ENCODE assay signal across 19 cellular contexts in the genomic region with DNA sequence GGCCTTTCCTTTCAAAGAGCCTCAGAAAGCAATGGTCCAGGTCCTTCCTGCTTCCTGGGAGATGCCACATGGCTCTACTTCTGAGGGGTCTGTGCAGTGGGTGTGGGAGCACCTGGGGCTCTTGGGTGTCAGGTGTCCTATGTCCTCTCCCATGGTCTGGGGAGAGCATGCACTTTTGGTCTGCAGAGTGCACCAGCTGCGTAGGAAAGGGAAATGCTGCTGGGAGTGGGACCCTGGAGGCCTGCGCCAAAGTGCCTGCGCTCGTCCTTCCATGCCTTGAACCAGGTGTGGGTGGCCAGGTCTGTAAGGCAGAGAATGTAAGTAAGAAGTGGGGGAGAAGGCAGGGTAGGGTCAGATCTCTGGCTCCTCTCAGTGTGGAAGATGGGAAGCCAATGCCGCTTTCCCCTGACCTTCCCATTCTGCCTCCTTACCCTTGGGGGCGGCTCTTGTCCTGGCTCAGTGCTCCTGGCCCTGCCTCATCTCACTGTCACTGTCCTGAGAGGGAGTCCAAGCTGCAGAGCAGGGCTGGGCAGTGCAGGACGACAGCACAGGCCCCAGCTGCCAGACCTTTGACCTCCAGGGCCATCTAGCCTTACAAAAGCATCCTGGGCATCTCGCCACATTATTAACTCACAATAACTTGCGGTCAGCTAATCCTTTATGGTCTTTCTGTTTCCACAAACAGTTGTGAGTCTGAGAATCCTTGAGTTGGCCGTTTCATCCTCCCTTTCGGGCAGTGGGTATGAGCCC. TPM values are rescaled to one million over a fixed set of nuclear protein-coding genes. Genes with fewer than 3 reads are reported as not detected.
DNase-seq lines count a peak whose midpoint lies in the region; ATAC-seq and TF ChIP-seq lines count a peak whose summit lies in the region.
"Had no signal": no experiment of that assay in that cellular context is flagged by ENCODE, and none has a peak within 500 bp of the region (broad histone marks: within the 10 kb centered on the region; RNA-seq: fewer than 3 reads in every experiment).

No MANE protein-coding gene starts in this region.

- H3K27ac ChIP-seq in liver (ENCODE audit: low read depth in 1 of 2, low read length in 2 of 2): no peak overlapping the region
- no peak overlapping the region for H3K27ac ChIP-seq in caudate nucleus (ENCODE audit: low read depth, low read length)
- H3K27ac ChIP-seq: hepatocyte, left lung had no signal

- H3K27me3 ChIP-seq in liver (ENCODE audit: control insufficient read depth in 4 of 4, insufficient read depth in 4 of 4, low read length in 3 of 4): no peaks in the 10 kb centered on the region
- H3K27me3 ChIP-seq: hepatocyte, left lung had no signal

- H3K4me1 Mint-ChIP-seq in activated T-cell treated with anti-CD3 and anti-CD28 coated beads, Interleukin-2, amount 50 U/mL, for 24 hours (ENCODE audit: low read depth): no peaks in the 10 kb centered on the region
- no peaks in the 10 kb centered on the region for H3K4me1 Mint-ChIP-seq in activated T-cell treated with anti-CD3 and anti-CD28 coated beads, Interleukin-2, amount 50 U/mL, for 72 hours (ENCODE audit: low read depth)
- H3K4me1 Mint-ChIP-seq: activated CD4-positive, alpha-beta memory T cell treated with anti-CD3 and anti-CD28 coated beads, Interleukin-2, amount 10 ng/mL, durations not matched to agents 7 days and 5 days had no signal

- peak; percentile 7 for DNase-seq in activated T-cell treated with anti-CD3 and anti-CD28 coated beads, Interleukin-2, amount 50 U/mL, for 24 hours
- no peak for DNase-seq in activated T-cell treated with anti-CD3 and anti-CD28 coated beads, Interleukin-2, amount 50 U/mL, for 72 hours
- DNase-seq in astrocyte of the hippocampus (ENCODE audit: low read depth, low spot score) (peak; percentile 24), NCI-H1105 treated with DMSO at 0.1 percent for 48 hours (lab: John Stamatoyannopoulos, UW) (no peak), caudate nucleus (lab: John Stamatoyannopoulos, UW) (no peak)
- DNase-seq in stimulated activated CD8-positive, alpha-beta memory T cell treated with anti-CD3 and anti-CD28 coated beads, Interleukin-4, amount 100 ng/mL, for 48 hours: peak; percentile 1
- DNase-seq: activated naive CD4-positive, alpha-beta T cell treated with anti-CD3 and anti-CD28 coated beads for 36 hours; central memory CD4-positive, alpha-beta T cell; KBM-7; NCI-H187; NCI-H69 had no signal

- no peak overlapping the region for H3K27ac Mint-ChIP-seq in activated T-cell treated with anti-CD3 and anti-CD28 coated beads, Interleukin-2, amount 50 U/mL, for 24 hours
- H3K27ac Mint-ChIP-seq in activated T-cell treated with anti-CD3 and anti-CD28 coated beads, Interleukin-2, amount 50 U/mL, for 72 hours: no peak overlapping the region
- H3K27ac Mint-ChIP-seq: activated CD4-positive, alpha-beta memory T cell treated with anti-CD3 and anti-CD28 coated beads, Interleukin-2, amount 10 ng/mL, durations not matched to agents 7 days and 5 days; activated naive CD4-positive, alpha-beta T cell treated with anti-CD3 and anti-CD28 coated beads for 36 hours had no signal

- TF ChIP-seq RAD21 in liver (IDR thresholded peaks at IDR 0.05): no peak

- H3K4me1 ChIP-seq in liver (ENCODE audit: control insufficient read depth in 4 of 4, insufficient read depth in 4 of 4, low read length in 3 of 4): peaks cover 0 to 4% (median 3%) of the 10 kb centered on the region in 4 donors
- H3K4me1 ChIP-seq: left lung had no signal

- no peak for TF ChIP-seq CTCF in liver (IDR thresholded peaks at IDR 0.05; ENCODE audit: low read depth, low read length, missing input control)

- WGBS in liver: 69% methylated on average over 11 of the region's 11 CpGs

- no peaks in the 10 kb centered on the region for H3K36me3 ChIP-seq in liver (ENCODE audit: control insufficient read depth in 4 of 4, insufficient read depth in 3 of 4, low read depth in 1 of 4, low read length in 3 of 4)
- H3K36me3 ChIP-seq: left lung had no signal

- H3K9ac ChIP-seq in liver (ENCODE audit: low read depth in 1 of 2, low read length in 2 of 2): no peak overlapping the region

- H3K27me3 Mint-ChIP-seq in activated T-cell treated with anti-CD3 and anti-CD28 coated beads, Interleukin-2, amount 50 U/mL, for 24 hours: no peaks in the 10 kb centered on the region
- no peaks in the 10 kb centered on the region for H3K27me3 Mint-ChIP-seq in activated T-cell treated with anti-CD3 and anti-CD28 coated beads, Interleukin-2, amount 50 U/mL, for 72 hours (ENCODE audit: low read depth)
- H3K27me3 Mint-ChIP-seq: activated CD4-positive, alpha-beta memory T cell treated with anti-CD3 and anti-CD28 coated beads, Interleukin-2, amount 10 ng/mL, durations not matched to agents 7 days and 5 days had no signal

- no peak overlapping the region for H3K4me3 ChIP-seq in liver (ENCODE audit: low read depth in 1 of 3, low read length in 3 of 3)
- H3K4me3 ChIP-seq: hepatocyte, left lung, smooth muscle cell had no signal

- H3K4me3 Mint-ChIP-seq in activated T-cell treated with anti-CD3 and anti-CD28 coated beads, Interleukin-2, amount 50 U/mL, for 24 hours: no peak overlapping the region
- H3K4me3 Mint-ChIP-seq in activated T-cell treated with anti-CD3 and anti-CD28 coated beads, Interleukin-2, amount 50 U/mL, for 72 hours: no peak overlapping the region
- H3K4me3 Mint-ChIP-seq: activated CD4-positive, alpha-beta memory T cell treated with anti-CD3 and anti-CD28 coated beads, Interleukin-2, amount 10 ng/mL, durations not matched to agents 7 days and 5 days; activated naive CD4-positive, alpha-beta T cell treated with anti-CD3 and anti-CD28 coated beads for 36 hours had no signal

- no peaks in the 10 kb centered on the region for H3K9me3 ChIP-seq in liver (ENCODE audit: control insufficient read depth in 4 of 4, low read length in 3 of 4)
- H3K9me3 ChIP-seq: left lung had no signal

- H3K36me3 Mint-ChIP-seq in activated T-cell treated with anti-CD3 and anti-CD28 coated beads, Interleukin-2, amount 50 U/mL, for 24 hours (ENCODE audit: low read depth): no peaks in the 10 kb centered on the region
- no peaks in the 10 kb centered on the region for H3K36me3 Mint-ChIP-seq in activated T-cell treated with anti-CD3 and anti-CD28 coated beads, Interleukin-2, amount 50 U/mL, for 72 hours (ENCODE audit: insufficient read depth in 2 of 2)

- no peaks in the 10 kb centered on the region for H3K9me3 Mint-ChIP-seq in activated T-cell treated with anti-CD3 and anti-CD28 coated beads, Interleukin-2, amount 50 U/mL, for 24 hours
- no peaks in the 10 kb centered on the region for H3K9me3 Mint-ChIP-seq in activated T-cell treated with anti-CD3 and anti-CD28 coated beads, Interleukin-2, amount 50 U/mL, for 72 hours
- H3K9me3 Mint-ChIP-seq: activated CD4-positive, alpha-beta memory T cell treated with anti-CD3 and anti-CD28 coated beads, Interleukin-2, amount 10 ng/mL, durations not matched to agents 7 days and 5 days; activated naive CD4-positive, alpha-beta T cell treated with anti-CD3 and anti-CD28 coated beads for 36 hours had no signal

- no peak for ATAC-seq in activated T-cell treated with anti-CD3 and anti-CD28 coated beads, Interleukin-2, amount 50 U/mL, for 72 hours (replicated peaks in 1 of 2)
- ATAC-seq in GM21360 (IDR thresholded peaks at IDR 0.05; ENCODE audit: unreplicated experiment): no peak
- ATAC-seq: left lung, Right ventricle myocardium inferior had no signal

TF ChIP-seq in liver, 16 proteins besides CTCF, POLR2A, EP300 and RAD21:
- peak; percentile 88 for TF ChIP-seq NR2F2 (IDR thresholded peaks at IDR 0.05)
- TF ChIP-seq, protein P1, sequence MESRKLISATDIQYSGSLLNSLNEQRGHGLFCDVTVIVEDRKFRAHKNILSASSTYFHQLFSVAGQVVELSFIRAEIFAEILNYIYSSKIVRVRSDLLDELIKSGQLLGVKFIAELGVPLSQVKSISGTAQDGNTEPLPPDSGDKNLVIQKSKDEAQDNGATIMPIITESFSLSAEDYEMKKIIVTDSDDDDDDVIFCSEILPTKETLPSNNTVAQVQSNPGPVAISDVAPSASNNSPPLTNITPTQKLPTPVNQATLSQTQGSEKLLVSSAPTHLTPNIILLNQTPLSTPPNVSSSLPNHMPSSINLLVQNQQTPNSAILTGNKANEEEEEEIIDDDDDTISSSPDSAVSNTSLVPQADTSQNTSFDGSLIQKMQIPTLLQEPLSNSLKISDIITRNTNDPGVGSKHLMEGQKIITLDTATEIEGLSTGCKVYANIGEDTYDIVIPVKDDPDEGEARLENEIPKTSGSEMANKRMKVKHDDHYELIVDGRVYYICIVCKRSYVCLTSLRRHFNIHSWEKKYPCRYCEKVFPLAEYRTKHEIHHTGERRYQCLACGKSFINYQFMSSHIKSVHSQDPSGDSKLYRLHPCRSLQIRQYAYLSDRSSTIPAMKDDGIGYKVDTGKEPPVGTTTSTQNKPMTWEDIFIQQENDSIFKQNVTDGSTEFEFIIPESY (IDR thresholded peaks at IDR 0.05): no peak
- peak; percentile 30 for TF ChIP-seq SP1 (IDR thresholded peaks at IDR 0.05)
- TF ChIP-seq RXRA (IDR thresholded peaks at IDR 0.05): peak in 1 of 2 donors; percentile 36
- TF ChIP-seq HNF4A (conservative IDR thresholded peaks at IDR 0.05): peak; percentile 69
- TF ChIP-seq YY1 (IDR thresholded peaks at IDR 0.05): no peak

RNA-seq across cellular contexts. Expression of gene PROM2, which starts 6.6 kb away (rescaled TPM):
- under 1 TPM; 0.38 to 0.39 TPM for total RNA-seq in activated T-cell treated with anti-CD3 and anti-CD28 coated beads, Interleukin-2, amount 50 U/mL, for 72 hours
- 1 to 10 TPM in 1 of 2 donors, under 1 TPM in 1; 0.19 to 1.1 TPM for total RNA-seq in liver
- polyA plus RNA-seq in liver: under 1 TPM; 0.11 to 0.30 TPM

RNA-seq across cellular contexts. Expression of gene KCNIP3, which starts 29.5 kb away (rescaled TPM):
- not detected for total RNA-seq in activated T-cell treated with anti-CD3 and anti-CD28 coated beads, Interleukin-2, amount 50 U/mL, for 72 hours
- total RNA-seq in liver: under 1 TPM; 0.59 to 0.65 TPM
- polyA plus RNA-seq in liver: 1 to 10 TPM in 1 of 2 donors, under 1 TPM in 1; 0.26 to 1.1 TPM
- total RNA-seq: activated CD4-positive, alpha-beta memory T cell treated with anti-CD3 and anti-CD28 coated beads, Interleukin-2, amount 10 ng/mL, durations not matched to agents 7 days and 5 days; activated naive CD4-positive, alpha-beta T cell treated with anti-CD3 and anti-CD28 coated beads for 36 hours had no signal
- polyA plus RNA-seq: neural cell had no signal

Comparison
In these comparisons a context has a peak if more than half of its experiments do, and no peak if none do; other contexts are left out.
1. DNase-seq: peak in activated T-cell treated with anti-CD3 and anti-CD28 coated beads, Interleukin-2, amount 50 U/mL, for 24 hours (single experiment), astrocyte of the hippocampus (single experiment) and stimulated activated CD8-positive, alpha-beta memory T cell treated with anti-CD3 and anti-CD28 coated beads, Interleukin-4, amount 100 ng/mL, for 48 hours (single experiment); none in activated T-cell treated with anti-CD3 and anti-CD28 coated beads, Interleukin-2, amount 50 U/mL, for 72 hours (0 of 2), NCI-H1105 treated with DMSO at 0.1 percent for 48 hours (single experiment) and caudate nucleus (0 of 61).